29 cellular contexts compared by ENCODE assay signal in the genomic region with DNA sequence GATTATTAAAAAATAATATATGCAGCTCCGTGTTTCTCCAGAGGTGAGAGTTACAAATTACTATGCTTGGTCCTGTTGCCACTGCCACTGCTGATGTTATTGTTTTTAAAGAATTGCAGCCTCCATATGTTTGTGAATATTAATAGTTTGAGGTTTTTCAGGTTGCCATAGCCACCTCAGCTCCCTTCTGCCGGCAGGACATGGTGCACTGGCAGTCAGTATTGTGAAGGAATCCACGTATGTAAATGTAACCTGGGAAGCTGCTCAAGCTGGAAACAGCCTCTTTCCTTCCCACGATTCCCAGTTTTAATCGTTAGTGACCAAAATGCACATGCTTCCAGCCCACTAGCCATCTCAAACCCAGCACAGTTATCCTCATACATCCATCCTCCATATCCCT.
"Had no signal": no experiment of that assay in that cellular context is flagged by ENCODE, and none has a peak within 500 bp of the region (broad histone marks: within the 10 kb centered on the region; RNA-seq: fewer than 3 reads in every experiment).

No MANE protein-coding gene starts in this region.

- H3K4me1 ChIP-seq: ascending aorta, breast epithelium had no signal

- H3K27ac ChIP-seq: ascending aorta, body of pancreas, breast epithelium, PC-9, RWPE1 had no signal

- H3K4me3 ChIP-seq: ascending aorta, body of pancreas, breast epithelium, MG63, PC-9 had no signal

- H3K4me2 ChIP-seq: PC-9 had no signal

- H3K27ac Mint-ChIP-seq: activated CD4-positive, alpha-beta T cell treated with anti-CD3 and anti-CD28 coated beads for 36 hours; activated CD4-positive, alpha-beta T cell treated with anti-CD3 and anti-CD28 coated beads, Interleukin-2, amount 10 ng/mL, durations not matched to agents 7 days and 5 days; activated CD8-positive, alpha-beta T cell treated with anti-CD3 and anti-CD28 coated beads, Interleukin-2, amount 10 ng/mL, durations not matched to agents 7 days and 5 days; activated naive CD4-positive, alpha-beta T cell treated with anti-CD3 and anti-CD28 coated beads, Interleukin-2, amount 50 U/mL, for 24 hours; activated naive CD8-positive, alpha-beta T cell treated with anti-CD3 and anti-CD28 coated beads, Interleukin-2, amount 10 ng/mL, durations not matched to agents 7 days and 5 days; activated T-cell treated with anti-CD3 and anti-CD28 coated beads, Interleukin-2, amount 50 U/mL, for 24 hours; activated T-helper 2 cell treated with anti-CD3 and anti-CD28 coated beads, Interferon-gamma antibody, Interleukin-2, Interleukin-4, amounts not matched to agents 10 μg/mL and 5 μg/mL and 100 μg/mL, durations not matched to agents 14 hours and 24 hours and 36 hours had no signal

- H3K9me3 Mint-ChIP-seq: activated CD4-positive, alpha-beta T cell treated with anti-CD3 and anti-CD28 coated beads, Interleukin-2, amount 10 ng/mL, durations not matched to agents 7 days and 5 days; activated naive CD8-positive, alpha-beta T cell treated with anti-CD3 and anti-CD28 coated beads, Interleukin-2, amount 10 ng/mL, durations not matched to agents 7 days and 5 days; activated T-cell treated with anti-CD3 and anti-CD28 coated beads, Interleukin-2, amount 50 U/mL, for 24 hours; activated T-helper 2 cell treated with anti-CD3 and anti-CD28 coated beads, Interferon-gamma antibody, Interleukin-2, Interleukin-4, amounts not matched to agents 10 μg/mL and 5 μg/mL and 100 μg/mL, durations not matched to agents 14 hours and 24 hours and 36 hours had no signal

- H3K9me3 ChIP-seq: ascending aorta, body of pancreas, breast epithelium, MG63 had no signal

- H3K36me3 ChIP-seq: ascending aorta, breast epithelium, MG63 had no signal

- H3K36me3 Mint-ChIP-seq: activated naive CD4-positive, alpha-beta T cell treated with anti-CD3 and anti-CD28 coated beads, Interleukin-2, amount 50 U/mL, for 24 hours; activated naive CD8-positive, alpha-beta T cell treated with anti-CD3 and anti-CD28 coated beads, Interleukin-2, amount 10 ng/mL, durations not matched to agents 7 days and 5 days had no signal

- H3K27me3 Mint-ChIP-seq: activated CD4-positive, alpha-beta T cell treated with anti-CD3 and anti-CD28 coated beads, Interleukin-2, amount 10 ng/mL, durations not matched to agents 7 days and 5 days; activated naive CD8-positive, alpha-beta T cell treated with anti-CD3 and anti-CD28 coated beads, Interleukin-2, amount 10 ng/mL, durations not matched to agents 7 days and 5 days; activated T-cell treated with anti-CD3 and anti-CD28 coated beads, Interleukin-2, amount 50 U/mL, for 24 hours had no signal

- H2AFZ ChIP-seq: PC-9 had no signal

- DNase-seq: activated CD4-positive, alpha-beta T cell treated with anti-CD3 and anti-CD28 coated beads for 36 hours; activated CD4-positive, alpha-beta T cell treated with anti-CD3 and anti-CD28 coated beads, Interleukin-2, amount 10 ng/mL, durations not matched to agents 7 days and 5 days; activated CD4-positive, alpha-beta T cell treated with anti-CD3 and anti-CD28 coated beads, Interleukin-2, amount 50 U/mL, for 48 hours; activated CD8-positive, alpha-beta T cell treated with anti-CD3 and anti-CD28 coated beads, Interleukin-2, amount 10 ng/mL, durations not matched to agents 7 days and 5 days; activated gamma-delta T cell; activated naive CD4-positive, alpha-beta T cell treated with Interleukin-2 at 50 U/mL for 16 hours; activated naive CD8-positive, alpha-beta T cell treated with anti-CD3 and anti-CD28 coated beads, Interleukin-2, amount 10 ng/mL, durations not matched to agents 7 days and 5 days; activated T-cell treated with anti-CD3 and anti-CD28 coated beads, Interleukin-2, amount 50 U/mL, for 24 hours; body of pancreas; Karpas-422; KBM-7; MG63; NCI-H1048; NCI-H1436 treated with DMSO at 0.1 percent for 48 hours; NCI-H1930; NCI-H2081 treated with DMSO at 0.1 percent for 48 hours; NCI-H226; NCI-H446 treated with DMSO at 0.1 percent for 48 hours; NCI-H524 treated with DMSO at 0.1 percent for 48 hours; NCI-H748 treated with DMSO at 0.1 percent for 48 hours; PC-9; SIG-M5 had no signal

- H3K4me1 Mint-ChIP-seq: activated CD4-positive, alpha-beta T cell treated with anti-CD3 and anti-CD28 coated beads for 36 hours; activated CD4-positive, alpha-beta T cell treated with anti-CD3 and anti-CD28 coated beads, Interleukin-2, amount 10 ng/mL, durations not matched to agents 7 days and 5 days; activated naive CD4-positive, alpha-beta T cell treated with anti-CD3 and anti-CD28 coated beads, Interleukin-2, amount 50 U/mL, for 24 hours; activated naive CD8-positive, alpha-beta T cell treated with anti-CD3 and anti-CD28 coated beads, Interleukin-2, amount 10 ng/mL, durations not matched to agents 7 days and 5 days had no signal

- H3K27me3 ChIP-seq: ascending aorta, body of pancreas, breast epithelium had no signal

- ATAC-seq: activated CD4-positive, alpha-beta T cell treated with anti-CD3 and anti-CD28 coated beads for 36 hours; activated CD4-positive, CD25-positive, alpha-beta regulatory T cell treated with anti-CD3 and anti-CD28 coated beads, Interleukin-2, amount 50 U/mL, for 24 hours; activated CD8-positive, alpha-beta T cell treated with anti-CD3 and anti-CD28 coated beads, Interleukin-2, amount 10 ng/mL, durations not matched to agents 7 days and 5 days; body of pancreas; Right ventricle myocardium inferior had no signal

- H3K4me3 Mint-ChIP-seq: activated CD4-positive, alpha-beta T cell treated with anti-CD3 and anti-CD28 coated beads for 36 hours; activated CD4-positive, alpha-beta T cell treated with anti-CD3 and anti-CD28 coated beads, Interleukin-2, amount 10 ng/mL, durations not matched to agents 7 days and 5 days; activated CD8-positive, alpha-beta T cell treated with anti-CD3 and anti-CD28 coated beads, Interleukin-2, amount 10 ng/mL, durations not matched to agents 7 days and 5 days; activated naive CD4-positive, alpha-beta T cell treated with anti-CD3 and anti-CD28 coated beads, Interleukin-2, amount 50 U/mL, for 24 hours; activated naive CD8-positive, alpha-beta T cell treated with anti-CD3 and anti-CD28 coated beads, Interleukin-2, amount 10 ng/mL, durations not matched to agents 7 days and 5 days; activated T-cell treated with anti-CD3 and anti-CD28 coated beads, Interleukin-2, amount 50 U/mL, for 24 hours had no signal
